ENCODE assay signal across 27 cellular contexts in genomic region chr3:103380391-103380790, GRCh38.
"Had no signal": no experiment of that assay in that cellular context is flagged by ENCODE, and none has a peak within 500 bp of the region (broad histone marks: within the 10 kb centered on the region; RNA-seq: fewer than 3 reads in every experiment).

No MANE protein-coding gene starts in this region.

- H3K4me3 ChIP-seq: colonic mucosa, coronary artery, dorsolateral prefrontal cortex, esophagus muscularis mucosa, esophagus squamous epithelium, gastrocnemius medialis, gastroesophageal sphincter, heart left ventricle, heart right ventricle, hepatocyte had no signal

- H3K9me3 ChIP-seq: colonic mucosa, esophagus muscularis mucosa, esophagus squamous epithelium, gastrocnemius medialis, gastroesophageal sphincter, heart left ventricle, heart right ventricle had no signal

- ATAC-seq: effector memory CD8-positive, alpha-beta T cell; esophagus mucosa; foreskin keratinocyte; gastrocnemius medialis; gastroesophageal sphincter; heart left ventricle; heart right ventricle had no signal

- H3K36me3 ChIP-seq: colonic mucosa, esophagus muscularis mucosa, esophagus squamous epithelium, gastrocnemius medialis, gastroesophageal sphincter, heart left ventricle, heart right ventricle had no signal

- FAIRE-seq: endometrium, endothelial cell of umbilical vein had no signal

- H3K4me1 ChIP-seq: colonic mucosa, esophagus muscularis mucosa, esophagus squamous epithelium, foreskin keratinocyte, gastrocnemius medialis, gastroesophageal sphincter, heart left ventricle, heart right ventricle had no signal

- H3K27me3 ChIP-seq: colonic mucosa, dorsolateral prefrontal cortex, esophagus muscularis mucosa, esophagus squamous epithelium, foreskin keratinocyte, gastrocnemius medialis, gastroesophageal sphincter, heart left ventricle, heart right ventricle, hepatocyte had no signal

- DNase-seq: colonic mucosa; cortex of kidney; dermis blood vessel endothelial cell; dorsolateral prefrontal cortex; effector CD4-positive, alpha-beta T cell; effector CD8-positive, alpha-beta T cell; effector memory CD4-positive, alpha-beta T cell; effector memory CD8-positive, alpha-beta T cell; endodermal cell; erythroblast; esophagus squamous epithelium; foreskin fibroblast; foreskin melanocyte; gastrocnemius medialis; glutamatergic neuron; head of caudate nucleus; heart left ventricle; heart right ventricle had no signal

- H3K27ac ChIP-seq: colonic mucosa, coronary artery, dorsolateral prefrontal cortex, epithelial cell of prostate, esophagus muscularis mucosa, esophagus squamous epithelium, foreskin keratinocyte, gastrocnemius medialis, gastroesophageal sphincter, heart left ventricle, heart right ventricle, hepatocyte had no signal
